ENCODE assay signal across 8 cellular contexts in the genomic region with DNA sequence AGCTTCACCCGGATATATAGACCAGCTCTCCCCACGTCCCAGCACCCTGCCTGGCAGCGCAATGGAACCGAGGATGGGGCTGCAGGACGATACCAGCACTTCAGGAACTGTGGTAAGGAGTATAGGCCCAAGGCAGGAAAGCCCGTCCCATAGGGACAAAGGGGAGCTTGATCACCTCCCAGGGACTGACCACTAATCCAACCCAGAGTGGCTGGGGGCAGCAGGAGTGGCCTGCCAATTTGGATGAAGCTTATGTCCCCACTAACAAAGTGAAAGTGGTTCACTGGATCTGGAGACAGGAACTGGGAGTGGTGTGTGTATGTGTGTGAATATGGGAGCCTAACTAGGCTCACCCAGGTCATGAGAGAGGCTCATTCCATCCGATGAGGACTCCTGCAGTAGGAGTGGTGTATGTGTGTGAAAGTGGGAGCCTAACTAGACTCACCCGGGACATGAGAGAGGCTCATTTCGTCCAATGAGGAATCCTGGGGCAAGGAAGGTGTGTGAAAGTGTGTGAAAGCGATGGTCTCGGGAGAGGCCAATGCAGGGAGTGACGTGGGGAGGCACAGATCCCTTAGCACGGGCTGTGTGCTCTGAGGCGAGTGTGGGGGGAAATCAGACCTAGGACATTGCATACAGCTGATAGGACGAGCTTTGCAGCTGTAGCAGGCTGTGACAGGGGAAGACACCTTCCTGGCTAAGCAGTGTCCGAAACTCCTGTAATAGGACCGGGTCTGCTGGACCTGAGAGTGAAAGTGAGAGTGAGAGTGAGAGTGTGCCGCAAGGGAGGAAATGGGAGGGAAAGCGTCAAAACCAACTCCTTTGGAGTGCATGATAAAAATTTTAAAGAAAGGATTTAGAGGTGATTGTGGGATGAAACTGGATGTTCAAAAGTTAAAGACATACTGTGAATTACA. TPM values are rescaled to one million over a fixed set of nuclear protein-coding genes. Genes with fewer than 3 reads are reported as not detected.
DNase-seq lines count a peak whose midpoint lies in the region; ATAC-seq and TF ChIP-seq lines count a peak whose summit lies in the region.

No MANE protein-coding gene starts in this region.

- peak in 2 of 5 donors; percentile 58 for DNase-seq in CD8-positive, alpha-beta memory T cell
- DNase-seq in NCI-H774 (lab: John Stamatoyannopoulos, UW), result peak; percentile 67
- peak; percentile 48 for DNase-seq in amniotic epithelial cell (ENCODE audit: low read depth)
- DNase-seq in hepatic stellate cell (ENCODE audit: low spot score), result peak; percentile 20
- no peak for DNase-seq in retinal pigment epithelial cell (ENCODE audit: low read depth)
- DNase-seq in progenitor cell of endocrine pancreas (ENCODE audit: low spot score, unreplicated experiment), result no peak

- CTCF ChIA-PET in CD8-positive, alpha-beta memory T cell (lab: Charles Lee), result interaction anchor here (0.7 to 3.9 kb wide), 10 partner anchors 22 to 136 kb away, joined by 3 to 24 read pairs (median 4); no protein-coding TSS in a partner anchor

- ATAC-seq in GM19023 (IDR thresholded peaks at IDR 0.05; ENCODE audit: unreplicated experiment) (peak; percentile 87), HG03060 (IDR thresholded peaks at IDR 0.05; ENCODE audit: low read depth, unreplicated experiment) (peak; percentile 67)

- no peak overlapping the region for H3K4me3 Mint-ChIP-seq in CD8-positive, alpha-beta memory T cell
- no peak overlapping the region for H3K4me3 Mint-ChIP-seq in progenitor cell of endocrine pancreas (ENCODE audit: low read depth)

- no peaks in the 10 kb centered on the region for H3K27me3 Mint-ChIP-seq in CD8-positive, alpha-beta memory T cell
- H3K27me3 Mint-ChIP-seq in progenitor cell of endocrine pancreas, result no peaks in the 10 kb centered on the region

- H3K27ac Mint-ChIP-seq in CD8-positive, alpha-beta memory T cell, result no peak overlapping the region
- no peak overlapping the region for H3K27ac Mint-ChIP-seq in progenitor cell of endocrine pancreas

- peaks cover 20 to 21% (median 21%) of the 10 kb centered on the region in 3 donors for H3K36me3 Mint-ChIP-seq in CD8-positive, alpha-beta memory T cell
- peaks cover 22% of the 10 kb centered on the region for H3K36me3 Mint-ChIP-seq in progenitor cell of endocrine pancreas (ENCODE audit: insufficient read depth)

- TF ChIP-seq CTCF in retinal pigment epithelial cell (conservative IDR thresholded peaks at IDR 0.05; ENCODE audit: low read depth, low read length), result no peak
- TF ChIP-seq CTCF in progenitor cell of endocrine pancreas (IDR thresholded peaks at IDR 0.05; ENCODE audit: unreplicated experiment), result no peak

- H3K9me3 Mint-ChIP-seq in CD8-positive, alpha-beta memory T cell, result peaks cover 0 to 3% (median 0%) of the 10 kb centered on the region in 5 donors
- H3K9me3 Mint-ChIP-seq in progenitor cell of endocrine pancreas (ENCODE audit: low read depth), result peaks cover 9% of the 10 kb centered on the region

- no peaks in the 10 kb centered on the region for H3K9me3 ChIP-seq in CD8-positive, alpha-beta memory T cell (ENCODE audit: low read length)

- H3K36me3 ChIP-seq in CD8-positive, alpha-beta memory T cell (ENCODE audit: insufficient read depth, low read length), result no peaks in the 10 kb centered on the region

- peak overlapping the region; percentile 97 for H3K4me3 ChIP-seq in CD8-positive, alpha-beta memory T cell (ENCODE audit: low read length)
- H3K4me3 ChIP-seq in retinal pigment epithelial cell (ENCODE audit: low read length), result peak overlapping the region; percentile 71

- no peaks in the 10 kb centered on the region for H3K27me3 ChIP-seq in CD8-positive, alpha-beta memory T cell (ENCODE audit: insufficient read depth, low read length, poor library complexity, severe bottlenecking)

- POLR2A ChIA-PET in CD8-positive, alpha-beta memory T cell (lab: Charles Lee), result interaction anchor here (0.6 to 2.2 kb wide), 10 partner anchors 10 to 457 kb away, joined by 3 to 9 read pairs (median 3); a partner anchor contains a TSS

- H3K4me1 ChIP-seq in CD8-positive, alpha-beta memory T cell (ENCODE audit: insufficient read depth, low read length), result peaks cover 52% of the 10 kb centered on the region

- peaks cover 25 to 35% (median 26%) of the 10 kb centered on the region in 3 donors for H3K4me1 Mint-ChIP-seq in CD8-positive, alpha-beta memory T cell
- peaks cover 34% of the 10 kb centered on the region for H3K4me1 Mint-ChIP-seq in progenitor cell of endocrine pancreas (ENCODE audit: low read depth)

- H3K27ac ChIP-seq in CD8-positive, alpha-beta memory T cell (ENCODE audit: low read depth, low read length), result peak overlapping the region; percentile 80

RNA-seq across cellular contexts. Expression of a gene that starts 25.7 kb away (rescaled TPM):
- 100 to 1,000 TPM; 145 to 161 TPM for total RNA-seq in CD8-positive, alpha-beta memory T cell
- 562 TPM for polyA plus RNA-seq in CD8-positive, alpha-beta memory T cell
- not detected in 2 replicates for total RNA-seq in progenitor cell of endocrine pancreas

RNA-seq across cellular contexts. Expression of a gene that starts 45.4 kb away (rescaled TPM):
- total RNA-seq in CD8-positive, alpha-beta memory T cell, result 10 to 100 TPM; 10.7 to 16.2 TPM
- polyA plus RNA-seq in CD8-positive, alpha-beta memory T cell, result 3.4 TPM
- total RNA-seq in progenitor cell of endocrine pancreas, result not detected in 2 replicates

RNA-seq across cellular contexts. Expression of a gene that starts 56.2 kb away (rescaled TPM):
- total RNA-seq in CD8-positive, alpha-beta memory T cell, result 1 to 10 TPM; 3.0 to 3.2 TPM
- 7.1 TPM for polyA plus RNA-seq in CD8-positive, alpha-beta memory T cell
- not detected in 2 replicates for total RNA-seq in progenitor cell of endocrine pancreas

RNA-seq across cellular contexts. Expression of a gene that starts 56.5 kb away (rescaled TPM):
- total RNA-seq in CD8-positive, alpha-beta memory T cell, result 10 to 100 TPM; 65.4 to 70.1 TPM
- polyA plus RNA-seq in CD8-positive, alpha-beta memory T cell, result 177 TPM
- 0.20 and 0.48 TPM in 2 replicates for total RNA-seq in progenitor cell of endocrine pancreas

Comparison
In these comparisons a context has a peak if more than half of its experiments do, and no peak if none do; other contexts are left out.
1. DNase-seq: peak in NCI-H774 (single experiment), amniotic epithelial cell (single experiment) and hepatic stellate cell (single experiment); none in retinal pigment epithelial cell (single experiment) and progenitor cell of endocrine pancreas (single experiment).
2. RNA of a gene that starts 25.7 kb away (total RNA-seq): 145 to 161 TPM in CD8-positive, alpha-beta memory T cell; not detected in progenitor cell of endocrine pancreas; every median in the first group is over 100 times any median in the second.
3. RNA of a gene that starts 45.4 kb away (total RNA-seq): 10.7 to 16.2 TPM in CD8-positive, alpha-beta memory T cell; not detected in progenitor cell of endocrine pancreas; every median in the first group is over 10 times any median in the second.